Comparison of ENCODE assay signal across 23 cellular contexts in the genomic region with DNA sequence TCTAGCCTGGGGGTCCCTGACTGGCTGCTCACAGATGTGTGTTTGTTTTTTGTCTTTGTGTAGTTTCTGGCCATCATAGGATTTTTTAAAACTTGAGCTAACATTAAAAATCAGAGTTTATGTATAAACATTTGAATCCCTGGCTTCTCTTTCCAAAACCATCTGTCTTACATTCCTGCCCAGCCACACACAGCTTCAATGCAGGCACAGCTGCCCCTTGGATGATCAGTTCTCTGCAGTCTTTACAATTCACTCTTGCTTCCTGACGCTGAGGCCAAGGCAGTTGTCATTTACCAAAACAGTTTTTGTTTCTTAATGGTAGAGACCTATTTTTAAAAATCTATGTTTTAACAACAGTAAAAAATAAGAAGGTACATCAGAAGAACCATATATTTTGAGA.
"Had no signal": no experiment of that assay in that cellular context is flagged by ENCODE, and none has a peak within 500 bp of the region (broad histone marks: within the 10 kb centered on the region; RNA-seq: fewer than 3 reads in every experiment).

No MANE protein-coding gene starts in this region.

- H3K27ac Mint-ChIP-seq: activated CD4-positive, alpha-beta memory T cell treated with anti-CD3 and anti-CD28 coated beads for 36 hours; activated naive CD8-positive, alpha-beta T cell; activated T-helper 1 cell treated with anti-CD3 and anti-CD28 coated beads, Interleukin-12 subunit alpha, Interleukin-12 subunit beta, Interleukin-2, Interleukin-4 antibody, amounts not matched to agents 30 ng/mL and 10 ng/mL and 1 ng/mL, durations not matched to agents 14 hours and 24 hours and 36 hours; effector memory CD8-positive, alpha-beta T cell; stimulated activated effector memory CD8-positive, alpha-beta T cell treated with anti-CD3 and anti-CD28 coated beads, Interleukin-12 subunit alpha, Interleukin-12 subunit beta, amount 100 ng/mL, for 72 hours; T-cell; type B pancreatic cell; WTC11 had no signal

- H3K4me3 ChIP-seq: cardiac muscle cell, lung, pancreas, stomach, testis had no signal

- H3K36me3 ChIP-seq: cardiac muscle cell, neutrophil, pancreas, stomach had no signal

- H3K4me3 Mint-ChIP-seq: activated CD4-positive, alpha-beta memory T cell treated with anti-CD3 and anti-CD28 coated beads for 36 hours; activated naive CD8-positive, alpha-beta T cell; activated T-helper 1 cell treated with anti-CD3 and anti-CD28 coated beads, Interleukin-12 subunit alpha, Interleukin-12 subunit beta, Interleukin-2, Interleukin-4 antibody, amounts not matched to agents 30 ng/mL and 10 ng/mL and 1 ng/mL, durations not matched to agents 14 hours and 24 hours and 36 hours; effector memory CD8-positive, alpha-beta T cell; stimulated activated effector memory CD8-positive, alpha-beta T cell treated with anti-CD3 and anti-CD28 coated beads, Interleukin-12 subunit alpha, Interleukin-12 subunit beta, amount 100 ng/mL, for 72 hours; T-cell; type B pancreatic cell; WTC11 had no signal

- H3K36me3 Mint-ChIP-seq: activated CD4-positive, alpha-beta memory T cell treated with anti-CD3 and anti-CD28 coated beads for 36 hours; activated naive CD8-positive, alpha-beta T cell; stimulated activated effector memory CD8-positive, alpha-beta T cell treated with anti-CD3 and anti-CD28 coated beads, Interleukin-12 subunit alpha, Interleukin-12 subunit beta, amount 100 ng/mL, for 72 hours; T-cell; type B pancreatic cell had no signal

- ATAC-seq: effector memory CD8-positive, alpha-beta T cell; pancreas; sciatic nerve; stimulated activated effector memory CD8-positive, alpha-beta T cell treated with anti-CD3 and anti-CD28 coated beads, Interleukin-12 subunit alpha, Interleukin-12 subunit beta, amount 100 ng/mL, for 72 hours; T-cell; WTC11 had no signal

- H3K4me1 ChIP-seq: pancreas, stomach, testis had no signal

- H3K27me3 ChIP-seq: cardiac muscle cell, neutrophil, pancreas, stomach, testis had no signal

- H3K27ac ChIP-seq: cardiac muscle cell, neutrophil, pancreas, stomach, testis had no signal

- H3K27me3 Mint-ChIP-seq: activated CD4-positive, alpha-beta memory T cell treated with anti-CD3 and anti-CD28 coated beads for 36 hours; activated naive CD8-positive, alpha-beta T cell; effector memory CD8-positive, alpha-beta T cell; T-cell; type B pancreatic cell had no signal

- H3K9me3 ChIP-seq: neutrophil, pancreas, testis had no signal

- H3K4me1 Mint-ChIP-seq: stimulated activated effector memory CD8-positive, alpha-beta T cell treated with anti-CD3 and anti-CD28 coated beads, Interleukin-12 subunit alpha, Interleukin-12 subunit beta, amount 100 ng/mL, for 72 hours; T-cell had no signal

- DNase-seq: activated CD4-positive, alpha-beta memory T cell treated with anti-CD3 and anti-CD28 coated beads for 36 hours; activated CD4-positive, alpha-beta T cell treated with anti-CD3 and anti-CD28 coated beads for 4 hours; activated T-cell treated with anti-CD3 and anti-CD28 coated beads for 4 hours; amniotic stem cell; effector memory CD8-positive, alpha-beta T cell; foreskin melanocyte; glutamatergic neuron; kidney; midbrain; pancreas; stimulated activated CD4-positive, alpha-beta T cell treated with anti-CD3 and anti-CD28 coated beads, Interleukin-4, amount 100 ng/mL, for 24 hours; stomach; T-cell; testis had no signal
